ENCODE assay signal across 18 cellular contexts in genomic region chr2:215466097-215466909, GRCh38. TPM values are rescaled to one million over a fixed set of nuclear protein-coding genes. Genes with fewer than 3 reads are reported as not detected.
A peak's percentile ranks its signal among the peaks of the same experiment; 100 is the strongest.
DNase-seq lines count a peak whose midpoint lies in the region; ATAC-seq and TF ChIP-seq lines count a peak whose summit lies in the region.
"Had no signal": no experiment of that assay in that cellular context is flagged by ENCODE, and none has a peak within 500 bp of the region (broad histone marks: within the 10 kb centered on the region; RNA-seq: fewer than 3 reads in every experiment).

No MANE protein-coding gene starts in this region.

- no peaks in the 10 kb centered on the region for H3K4me1 ChIP-seq in spleen
- H3K4me1 ChIP-seq: gastrocnemius medialis, tibial nerve had no signal

- no peak for TF ChIP-seq POLR2A in spleen (IDR thresholded peaks at IDR 0.05)

- intact Hi-C loops in Right ventricle myocardium inferior (cut with DNase I): loop anchor here (10.0 kb wide), 1 partner anchor 108 kb away; no protein-coding TSS in a partner anchor
- intact Hi-C loops in cardiac septum (cut with DNase I): loop anchor here (10.0 kb wide), 2 partner anchors 138 to 248 kb away; no protein-coding TSS in a partner anchor
- intact Hi-C loops in spleen (cut with DNase I; ENCODE audit: low total_unique reads): no loop called here

- H3K27ac ChIP-seq in spleen: no peak overlapping the region
- H3K27ac ChIP-seq: 22Rv1; BLaER1 treated with 17β-estradiol and CSF1 and Interleukin-3, amounts not matched to agents 10 nM and 100 nM; HL-60; tibial nerve had no signal

- no peaks in the 10 kb centered on the region for H3K36me3 ChIP-seq in spleen
- H3K36me3 ChIP-seq: BLaER1 treated with 17β-estradiol and CSF1 and Interleukin-3, amounts not matched to agents 10 nM and 100 nM; gastrocnemius medialis; tibial nerve had no signal

- DNase-seq in Right ventricle myocardium inferior (ENCODE audit: missing footprints) (no peak), cardiac septum (ENCODE audit: low spot score) (no peak), fibroblast of the aortic adventitia (ENCODE audit: low read depth) (peak; percentile 96), left kidney (ENCODE audit: low read depth, low spot score) (peak; percentile 17), NCI-H524 (lab: John Stamatoyannopoulos, UW) (no peak), cortex of kidney (lab: John Stamatoyannopoulos, UW) (no peak), T-helper 1 cell (no peak), spleen (no peak)
- DNase-seq: activated CD4-positive, alpha-beta T cell treated with anti-CD3 and anti-CD28 coated beads for 4 hours; gastrocnemius medialis; NCI-H1417 treated with DMSO at 0.1 percent for 48 hours; NCI-H524 treated with DMSO at 0.1 percent for 48 hours; SHP77; stimulated activated CD4-positive, alpha-beta T cell treated with anti-CD3 and anti-CD28 coated beads, Interleukin-2, amount 100 ng/mL, for 48 hours had no signal

- WGBS in spleen, 5 donors: 75 to 87% (median 81%) methylated on average over 3 of the region's 3 CpGs

- no peaks in the 10 kb centered on the region for H3K27me3 ChIP-seq in spleen (replicated peaks in 1 of 7)
- H3K27me3 ChIP-seq: BLaER1 treated with 17β-estradiol and CSF1 and Interleukin-3, amounts not matched to agents 10 nM and 100 nM; gastrocnemius medialis; tibial nerve had no signal

- peak; percentile 90 for ATAC-seq in Right ventricle myocardium inferior

- TF ChIP-seq CTCF in fibroblast of the aortic adventitia (IDR thresholded peaks at IDR 0.05; ENCODE audit: insufficient read depth, low read length) (no peak), spleen (IDR thresholded peaks at IDR 0.05 in 8 of 11, conservative IDR thresholded peaks at IDR 0.05 in 3 of 11) (no peak)

- no peaks in the 10 kb centered on the region for H3K9me3 ChIP-seq in spleen
- H3K9me3 ChIP-seq: BLaER1 treated with 17β-estradiol and CSF1 and Interleukin-3, amounts not matched to agents 10 nM and 100 nM; gastrocnemius medialis; tibial nerve had no signal

- H3K4me3 ChIP-seq in fibroblast of the aortic adventitia (ENCODE audit: low read depth, low read length) (no peak overlapping the region), spleen (no peak overlapping the region)
- H3K4me3 ChIP-seq: BLaER1 treated with 17β-estradiol and CSF1 and Interleukin-3, amounts not matched to agents 10 nM and 100 nM; gastrocnemius medialis; tibial nerve had no signal

RNA-seq across cellular contexts. Expression of gene FN1, which starts 30.4 kb away (rescaled TPM):
- total RNA-seq in Right ventricle myocardium inferior (92.2 TPM), cardiac septum (339 TPM), fibroblast of the aortic adventitia (ENCODE audit: low replicate concordance) (3,314 and 7,235 TPM in 2 replicates), spleen (10 to 100 TPM; 28.2 to 64.2 (median 32.9) TPM)
- 100 to 1,000 TPM in 1 of 3 donors, 10 to 100 TPM in 2; 28.0 to 104 (median 38.6) TPM for polyA plus RNA-seq in spleen

Comparison
In these comparisons a context has a peak if more than half of its experiments do, and no peak if none do; other contexts are left out.
1. DNase-seq: peak in fibroblast of the aortic adventitia (single experiment) and left kidney (single experiment); none in Right ventricle myocardium inferior (single experiment), cardiac septum (single experiment), NCI-H524 (0 of 2), cortex of kidney (single experiment), T-helper 1 cell (0 of 5) and spleen (single experiment).